Comparison of ENCODE assay signal across 1 cellular context in genomic region chr2:74553892-74554820, GRCh38.
TF ChIP-seq lines count a peak whose summit lies in the region.

TSS of gene DOK1 (plus strand) at chr2:74554720. CDS start at chr2:74554755, 35 bp downstream.
TSS of gene LOXL3 (minus strand) at chr2:74553942. CDS start at chr2:74552634, 1,308 bp downstream.

TF ChIP-seq in K562, 482 proteins besides CTCF, POLR2A, EP300 and RAD21 (continued from another document):
- TF ChIP-seq NR0B1 (IDR thresholded peaks at IDR 0.05; ENCODE audit: partially characterized antibody) (no peak), ZC3H11A (IDR thresholded peaks at IDR 0.05; ENCODE audit: low read depth, low read length) (no peak), ZBTB9 (CRISPR knock-in tag; IDR thresholded peaks at IDR 0.05) (0 out of 2 replicates have a peak, but pooled peaks have one; percentile 40), CSDE1 (IDR thresholded peaks at IDR 0.05) (peak in 1 of 2 experiments; percentile 94; a peak in 2 of 4 replicates), ZNF57 (CRISPR knock-in tag; IDR thresholded peaks at IDR 0.05) (no peak), IRF9 (tag; IDR thresholded peaks at IDR 0.05) (no peak), ZNF316 (IDR thresholded peaks at IDR 0.05) (peak; percentile 100), CGGBP1 (CRISPR knock-in tag; IDR thresholded peaks at IDR 0.05) (no peak), ZBED1 (IDR thresholded peaks at IDR 0.05) (no peak), ZNF224 (CRISPR knock-in tag; IDR thresholded peaks at IDR 0.05) (no peak), ZNF76 (CRISPR knock-in tag; IDR thresholded peaks at IDR 0.05; ENCODE audit: borderline replicate concordance) (no peak)
